Comparison of ENCODE assay signal across 17 cellular contexts in genomic region chr12:72368298-72368697, GRCh38.
A peak's percentile ranks its signal among the peaks of the same experiment; 100 is the strongest.
DNase-seq lines count a peak whose midpoint lies in the region; ATAC-seq, FAIRE-seq and TF ChIP-seq lines count a peak whose summit lies in the region.
"Had no signal": no experiment of that assay in that cellular context is flagged by ENCODE, and none has a peak within 500 bp of the region (broad histone marks: within the 10 kb centered on the region; RNA-seq: fewer than 3 reads in every experiment).

No MANE protein-coding gene starts in this region.

- BruUV-seq in Calu3 (replicated peaks; lab: Mats Ljungman, UMichigan), result no TSS peak
- no TSS peak for BruUV-seq in IMR-90 (replicated peaks; lab: Mats Ljungman, UMichigan)

- H3K27me3 ChIP-seq in IMR-90 (ENCODE audit: control insufficient read depth, insufficient read depth, low read length) (no peaks in the 10 kb centered on the region), small intestine (ENCODE audit: control insufficient read depth in 2 of 2, insufficient read depth in 2 of 2, low read length in 2 of 2) (no peaks in the 10 kb centered on the region)
- H3K27me3 ChIP-seq: BE2C had no signal

- no peaks in the 10 kb centered on the region for H3K27me3 Mint-ChIP-seq in Calu3 (ENCODE audit: unreplicated experiment)
- H3K27me3 Mint-ChIP-seq: CD4-positive, alpha-beta memory T cell had no signal

- no peak overlapping the region for H2AK9ac ChIP-seq in IMR-90 (replicated peaks; ENCODE audit: low read depth, low read length, poor library complexity)

- in situ Hi-C loops in IMR-90 (cut with MboI; ENCODE audit: low sequenced_read_pairs), result no loop called here

- TF ChIP-seq CTCF in Calu3 (IDR thresholded peaks at IDR 0.05; ENCODE audit: unreplicated experiment) (no peak), IMR-90 (conservative IDR thresholded peaks at IDR 0.05; ENCODE audit: low read depth, low read length) (no peak), choroid plexus epithelial cell (conservative IDR thresholded peaks at IDR 0.05; ENCODE audit: low read depth, low read length) (no peak)

- peaks cover 22% of the 10 kb centered on the region for H3K4me1 Mint-ChIP-seq in Calu3 (ENCODE audit: low read depth, unreplicated experiment)
- H3K4me1 Mint-ChIP-seq: CD4-positive, alpha-beta memory T cell had no signal

- dilution Hi-C loops in IMR-90 (cut with HindIII; ENCODE audit: low sequenced_read_pairs, unreplicated experiment), result no loop called here

- POLR2A ChIA-PET in IMR-90 (lab: Charles Lee; ENCODE audit: unreplicated experiment), result no interaction called here

- H3K9me1 ChIP-seq in IMR-90 (ENCODE audit: insufficient read depth, low read length), result peaks cover 3% of the 10 kb centered on the region; the same call in 1 of the 2 replicates

- no peak for ATAC-seq in IMR-90 (ENCODE audit: low read depth)
- ATAC-seq in HG02885 (IDR thresholded peaks at IDR 0.05; ENCODE audit: poor library complexity, unreplicated experiment), result no peak
- ATAC-seq: A549, GM12878, HCT116 had no signal

- H2BK15ac ChIP-seq in IMR-90 (ENCODE audit: low read depth, low read length), result no peak overlapping the region

- H4K20me1 ChIP-seq in IMR-90 (ENCODE audit: insufficient read depth, low read length), result peaks cover 4% of the 10 kb centered on the region; the same call in 1 of the 2 replicates

- no peak overlapping the region for H3K14ac ChIP-seq in IMR-90 (replicated peaks; ENCODE audit: low read depth, low read length)

- no peak for TF ChIP-seq RAD21 in IMR-90 (IDR thresholded peaks at IDR 0.05; ENCODE audit: low read length)

- H2BK20ac ChIP-seq in IMR-90 (ENCODE audit: low read depth, low read length), result no peak overlapping the region

- H3K23ac ChIP-seq in IMR-90 (ENCODE audit: low read depth, low read length), result no peak overlapping the region

- intact Hi-C loops in Calu3 (cut with micrococcal nuclease; ENCODE audit: unreplicated experiment), result no loop called here
- intact Hi-C loops in IMR-90 (cut with micrococcal nuclease), result no loop called here

- H3K27ac ChIP-seq in IMR-90 (ENCODE audit: insufficient read depth, low read length) (no peak overlapping the region), small intestine (ENCODE audit: low read depth in 1 of 2, low read length in 1 of 2) (no peak overlapping the region)
- H3K27ac ChIP-seq: A549, C4-2B had no signal

- H3K4ac ChIP-seq in IMR-90 (ENCODE audit: low read depth, low read length), result no peak overlapping the region

- H3K79me1 ChIP-seq in IMR-90 (ENCODE audit: low read depth in 1 of 2, low read length in 2 of 2), result peaks cover 19 to 37% of the 10 kb centered on the region in 2 experiments; a peak in 3 of 4 replicates

- H3K27ac Mint-ChIP-seq in Calu3 (ENCODE audit: unreplicated experiment), result peak overlapping the region; percentile 3
- H3K27ac Mint-ChIP-seq: CD4-positive, alpha-beta memory T cell had no signal

- no peak overlapping the region for H2BK5ac ChIP-seq in IMR-90 (ENCODE audit: low read depth, low read length, poor library complexity, severe bottlenecking)

- no peaks in the 10 kb centered on the region for H3K36me3 Mint-ChIP-seq in Calu3 (ENCODE audit: insufficient read depth, unreplicated experiment)
- H3K36me3 Mint-ChIP-seq: CD4-positive, alpha-beta memory T cell had no signal

- no peak for TF ChIP-seq POLR2A in IMR-90 (IDR thresholded peaks at IDR 0.05; ENCODE audit: low read depth, low read length)

- CTCF ChIA-PET in Calu3 (lab: Charles Lee) (interaction anchor here (0.6 kb wide), 1 partner anchor 475 kb away, joined by 3 read pairs; no protein-coding TSS in a partner anchor), IMR-90 (lab: Yijun Ruan, JAX) (no interaction called here)

- H3K4me3 Mint-ChIP-seq in Calu3 (ENCODE audit: low read depth, unreplicated experiment), result no peak overlapping the region
- H3K4me3 Mint-ChIP-seq: CD4-positive, alpha-beta memory T cell had no signal

- WGBS in IMR-90 (ENCODE audit: extremely low coverage in 2 of 2, insufficient read length in 1 of 2), 2 experiments, result no CpG with 5 or more reads among the region's 1 CpG
- 23 to 54% (median 32%) methylated on average over 1 of the region's 1 CpG for WGBS in small intestine, 3 donors

- H3K56ac ChIP-seq in IMR-90 (ENCODE audit: extremely low read depth, insufficient read depth, low read length), result no peak overlapping the region

- H2BK120ac ChIP-seq in IMR-90 (ENCODE audit: low read depth, low read length), result no peak overlapping the region

- H3K9me3 ChIP-seq in IMR-90 (ENCODE audit: control insufficient read depth, insufficient read depth, low read length), result no peaks in the 10 kb centered on the region
- H3K9me3 ChIP-seq in small intestine (ENCODE audit: control insufficient read depth, low read depth), result no peaks in the 10 kb centered on the region
- H3K9me3 ChIP-seq: A549, BE2C had no signal

- H2AK5ac ChIP-seq in IMR-90 (ENCODE audit: low read depth, low read length), result no peak overlapping the region

- H3K4me1 ChIP-seq in IMR-90 (ENCODE audit: control insufficient read depth, insufficient read depth, low read length) (peaks cover 11% of the 10 kb centered on the region), small intestine (ENCODE audit: control insufficient read depth in 2 of 2, insufficient read depth in 1 of 2, low read depth in 1 of 2, low read length in 1 of 2) (peaks cover 0 to 2% of the 10 kb centered on the region in 2 donors)
- H3K4me1 ChIP-seq: A549, BE2C had no signal

- no peak overlapping the region for H3K4me3 ChIP-seq in IMR-90 (ENCODE audit: insufficient read depth, low read depth, low read length)
- H3K4me3 ChIP-seq in choroid plexus epithelial cell (ENCODE audit: low read depth, low read length), result no peak overlapping the region
- H3K4me3 ChIP-seq in small intestine (ENCODE audit: low read depth in 1 of 2, low read length in 2 of 2), result no peak overlapping the region
- H3K4me3 ChIP-seq: A549, GM12878 had no signal

- no peak overlapping the region for H4K8ac ChIP-seq in IMR-90 (ENCODE audit: low read depth in 2 of 2, low read length in 2 of 2)

- FAIRE-seq in small intestine (lab: Jason Lieb, UNC), result no peak
- FAIRE-seq: A549, GM12878, GM18507, H54 had no signal

- H3K36me3 ChIP-seq in IMR-90 (ENCODE audit: control insufficient read depth, insufficient read depth, low read length), result no peaks in the 10 kb centered on the region
- no peaks in the 10 kb centered on the region for H3K36me3 ChIP-seq in small intestine (ENCODE audit: control insufficient read depth in 2 of 2, insufficient read depth in 2 of 2, low read length in 2 of 2)
- H3K36me3 ChIP-seq: BE2C had no signal

- H3K9me3 Mint-ChIP-seq in Calu3 (ENCODE audit: low read depth, unreplicated experiment), result no peaks in the 10 kb centered on the region

- no peak overlapping the region for H4K91ac ChIP-seq in IMR-90 (ENCODE audit: insufficient read depth, low read depth, low read length)

- H2AFZ ChIP-seq in IMR-90 (replicated peaks; ENCODE audit: low read length, poor library complexity), result no peak overlapping the region

- H3K9ac ChIP-seq in IMR-90 (ENCODE audit: low read depth, low read length), result no peak overlapping the region

- H3K4me2 ChIP-seq in IMR-90 (ENCODE audit: low read depth, low read length), result no peak overlapping the region
- H3K4me2 ChIP-seq: A549 had no signal

- DNase-seq in Calu3 (no peak), IMR-90 (peak; percentile 16), choroid plexus epithelial cell (ENCODE audit: low read depth) (peak; percentile 8), small intestine (peak; percentile 6), HK-2 (ENCODE audit: unreplicated experiment) (no peak), NCI-H2107 treated with DMSO at 0.1 percent for 48 hours (lab: John Stamatoyannopoulos, UW; ENCODE audit: unreplicated experiment) (no peak)
- DNase-seq: BE2C; CD4-positive, alpha-beta memory T cell; COR-L47; DMS79 had no signal

- no peak overlapping the region for H3K18ac ChIP-seq in IMR-90 (ENCODE audit: low read depth, low read length)

- H4K5ac ChIP-seq in IMR-90 (ENCODE audit: low read depth, low read length), result no peak overlapping the region

TF ChIP-seq in IMR-90, 13 proteins besides CTCF, POLR2A, EP300 and RAD21:
- TF ChIP-seq MAFK (IDR thresholded peaks at IDR 0.05; ENCODE audit: low read depth, low read length), result no peak
- peak; percentile 42; the same call in 1 of the 2 replicates for TF ChIP-seq NFE2L2 (IDR thresholded peaks at IDR 0.05; ENCODE audit: low read depth, low read length)
- no peak for TF ChIP-seq MXI1 (IDR thresholded peaks at IDR 0.05; ENCODE audit: borderline replicate concordance, low read depth, low read length)

Comparison
In these comparisons a context has a peak if more than half of its experiments do, and no peak if none do; other contexts are left out.
1. DNase-seq: peak in IMR-90 (single experiment), choroid plexus epithelial cell (single experiment) and small intestine (single experiment); none in Calu3 (single experiment), HK-2 (single experiment) and NCI-H2107 treated with DMSO at 0.1 percent for 48 hours (single experiment).